ENCODE assay signal across 8 cellular contexts in the genomic region with DNA sequence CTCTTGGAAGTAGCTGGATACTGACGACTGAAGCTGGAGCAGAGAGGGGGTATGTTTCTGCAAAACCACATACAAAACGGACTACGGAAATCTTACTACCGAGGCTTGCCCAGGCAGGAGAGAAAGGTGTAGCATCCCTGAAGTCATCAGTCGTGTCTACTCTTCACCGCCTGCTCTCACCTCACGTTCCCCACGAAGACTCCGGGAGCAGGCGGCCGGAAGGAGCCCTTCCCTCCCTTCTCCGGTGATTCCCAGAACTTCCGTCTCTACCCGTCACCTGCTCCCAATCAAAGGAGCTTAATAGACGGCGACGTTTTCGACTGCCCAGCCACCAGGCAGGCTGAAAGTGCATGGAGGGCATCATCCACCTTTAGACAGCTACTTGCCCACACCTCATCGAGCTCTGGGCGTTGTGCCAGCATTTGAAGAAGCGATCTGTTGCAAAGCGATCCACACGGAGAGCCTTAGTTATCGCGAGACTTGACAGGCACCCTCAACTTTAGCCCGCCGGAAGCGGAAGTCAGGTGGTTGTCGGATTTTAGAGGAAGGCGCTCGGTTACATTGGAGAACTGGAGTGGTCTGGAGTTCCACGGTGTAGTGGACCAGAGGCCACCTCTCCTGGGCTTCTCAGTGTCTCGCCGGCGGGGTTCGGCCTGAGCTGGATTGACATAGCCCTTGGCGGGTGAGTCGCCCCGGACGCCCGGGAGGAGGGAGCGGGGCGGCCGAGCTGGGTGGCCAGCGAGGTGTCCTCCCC. TPM values are rescaled to one million over a fixed set of nuclear protein-coding genes. Genes with fewer than 3 reads are reported as not detected.
DNase-seq lines count a peak whose midpoint lies in the region; ATAC-seq and TF ChIP-seq lines count a peak whose summit lies in the region.

A gene (plus strand): TSS at position 523 of the 754 bp plus-strand sequence. CDS start 2,809 bp downstream, outside the sequence.

- H3K9me2 ChIP-seq in PC-3 (replicated peaks; ENCODE audit: low read length): no peaks in the 10 kb centered on the region

- BruUV-seq in PC-3 (replicated peaks; lab: Mats Ljungman, UMichigan): TSS peak; percentile 70

- TF ChIP-seq EP300 in Ishikawa (IDR thresholded peaks at IDR 0.05; ENCODE audit: borderline replicate concordance): no peak

- WGBS in esophagus, 2 donors: 2% methylated on average over 41 to 45 of the region's 45 CpGs

- peak within 1 kb of the TSS; percentile 90 for H3K4me2 ChIP-seq in PC-3 (ENCODE audit: low read length)

- ATAC-seq in GM21576 (IDR thresholded peaks at IDR 0.05; ENCODE audit: unreplicated experiment) (peak; percentile 98), PC-3 (peak; percentile 95)

- H3K36me3 ChIP-seq in PC-3 (ENCODE audit: low read depth, low read length) (peaks cover 8% of the 10 kb centered on the region), esophagus (ENCODE audit: control insufficient read depth in 2 of 2, insufficient read depth in 2 of 2, low read length in 1 of 2) (no peaks in the 10 kb centered on the region), mucosa of stomach (ENCODE audit: control insufficient read depth, insufficient read depth, low read length) (no peaks in the 10 kb centered on the region)

- H3K4me3 ChIP-seq in PC-3 (ENCODE audit: low read length) (peak within 1 kb of the TSS; percentile 96), esophagus (ENCODE audit: low read depth in 1 of 2, low read length in 2 of 2) (peak within 1 kb of the TSS; percentile 82 to 99), mucosa of stomach (ENCODE audit: low read length) (peak within 1 kb of the TSS; percentile 84)

- H3K27ac ChIP-seq in PC-3 (ENCODE audit: low read length) (peak within 1 kb of the TSS; percentile 44), esophagus (ENCODE audit: low read depth in 2 of 2, low read length in 1 of 2) (peak within 1 kb of the TSS; percentile 47 to 90)

- POLR2A ChIA-PET in PC-3 (lab: Charles Lee; ENCODE audit: unreplicated experiment): no interaction called here

- H3K9me3 ChIP-seq in PC-3 (ENCODE audit: low read length): no peaks in the 10 kb centered on the region
- H3K9me3 ChIP-seq in esophagus (ENCODE audit: control insufficient read depth in 2 of 2, insufficient read depth in 1 of 2, low read depth in 1 of 2, low read length in 1 of 2): no peaks in the 10 kb centered on the region
- no peaks in the 10 kb centered on the region for H3K9me3 ChIP-seq in mucosa of stomach (ENCODE audit: control insufficient read depth, low read length)

- peak within 1 kb of the TSS; percentile 88 for H3K9ac ChIP-seq in PC-3 (ENCODE audit: low read length)
- H3K9ac ChIP-seq in mucosa of stomach (ENCODE audit: low read length): peak within 1 kb of the TSS; percentile 84

- no peak for TF ChIP-seq CTCF in PC-3 (conservative IDR thresholded peaks at IDR 0.05; ENCODE audit: low read depth, low read length)

- DNase-seq in DMS153 (lab: John Stamatoyannopoulos, UW): peak; percentile 76
- peak; percentile 92 for DNase-seq in PC-3
- DNase-seq in activated T-cell treated with anti-CD3 and anti-CD28 coated beads, Interleukin-2, amount 50 U/mL, for 1 hour: peak; percentile 86
- DNase-seq in stimulated activated CD8-positive, alpha-beta memory T cell treated with anti-CD3 and anti-CD28 coated beads, Interleukin-7, amount 100 ng/mL, for 1 hour (ENCODE audit: low read depth in 2 of 2): peak; percentile 75 to 80

- no peak for TF ChIP-seq RAD21 in Ishikawa (IDR thresholded peaks at IDR 0.05; ENCODE audit: low read depth)

- no peaks in the 10 kb centered on the region for H3F3A ChIP-seq in PC-3 (ENCODE audit: low read length, unreplicated experiment)

- H3K4me1 ChIP-seq in PC-3 (ENCODE audit: insufficient read depth, low read length) (peaks cover 14% of the 10 kb centered on the region), esophagus (ENCODE audit: control insufficient read depth in 2 of 2, insufficient read depth in 2 of 2, low read length in 1 of 2) (peaks cover 0 to 5% of the 10 kb centered on the region in 2 donors), mucosa of stomach (ENCODE audit: control insufficient read depth, insufficient read depth, low read length) (peaks cover 5% of the 10 kb centered on the region)

- CTCF ChIA-PET in PC-3 (lab: Charles Lee): interaction anchor here (0.6 kb wide), 1 partner anchor 176 kb away, joined by 3 read pairs; no protein-coding TSS in a partner anchor

- H3K79me2 ChIP-seq in PC-3 (ENCODE audit: low read length): peaks cover 17% of the 10 kb centered on the region

- H3K27me3 ChIP-seq in PC-3 (ENCODE audit: low read length) (no peaks in the 10 kb centered on the region), esophagus (ENCODE audit: control insufficient read depth in 1 of 2, insufficient read depth in 2 of 2, low read length in 2 of 2) (no peaks in the 10 kb centered on the region), mucosa of stomach (ENCODE audit: control insufficient read depth, insufficient read depth, low read length) (no peaks in the 10 kb centered on the region)

- intact Hi-C loops in PC-3 (cut with micrococcal nuclease): loop anchor here (5.0 kb wide), 2 partner anchors 69 to 139 kb away; no protein-coding TSS in a partner anchor

- H2AFZ ChIP-seq in PC-3 (ENCODE audit: low read length): peak within 1 kb of the TSS; percentile 98

- H4K20me1 ChIP-seq in PC-3 (ENCODE audit: low read length): no peaks in the 10 kb centered on the region

TF ChIP-seq in Ishikawa, 13 proteins besides CTCF, POLR2A, EP300 and RAD21:
- TF ChIP-seq NFIC (IDR thresholded peaks at IDR 0.05): peak; percentile 73
- TF ChIP-seq YY1 (IDR thresholded peaks at IDR 0.05; ENCODE audit: low read depth): no peak
- no peak for TF ChIP-seq ZBTB7A (IDR thresholded peaks at IDR 0.05; ENCODE audit: low read depth)
- TF ChIP-seq TEAD4 (IDR thresholded peaks at IDR 0.05): no peak
- no peak for TF ChIP-seq CEBPB (IDR thresholded peaks at IDR 0.05)
- no peak; the same call in none of the 2 replicates for TF ChIP-seq TAF1 (IDR thresholded peaks at IDR 0.05; ENCODE audit: low read depth)
- TF ChIP-seq, protein P1, sequence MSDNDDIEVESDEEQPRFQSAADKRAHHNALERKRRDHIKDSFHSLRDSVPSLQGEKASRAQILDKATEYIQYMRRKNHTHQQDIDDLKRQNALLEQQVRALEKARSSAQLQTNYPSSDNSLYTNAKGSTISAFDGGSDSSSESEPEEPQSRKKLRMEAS (IDR thresholded peaks at IDR 0.05): peak; percentile 100
- TF ChIP-seq, protein P2, sequence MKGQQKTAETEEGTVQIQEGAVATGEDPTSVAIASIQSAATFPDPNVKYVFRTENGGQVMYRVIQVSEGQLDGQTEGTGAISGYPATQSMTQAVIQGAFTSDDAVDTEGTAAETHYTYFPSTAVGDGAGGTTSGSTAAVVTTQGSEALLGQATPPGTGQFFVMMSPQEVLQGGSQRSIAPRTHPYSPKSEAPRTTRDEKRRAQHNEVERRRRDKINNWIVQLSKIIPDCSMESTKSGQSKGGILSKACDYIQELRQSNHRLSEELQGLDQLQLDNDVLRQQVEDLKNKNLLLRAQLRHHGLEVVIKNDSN (IDR thresholded peaks at IDR 0.05): peak; percentile 82
- TF ChIP-seq TCF12 (IDR thresholded peaks at IDR 0.05; ENCODE audit: low read depth): no peak
- TF ChIP-seq CREB1 (IDR thresholded peaks at IDR 0.05; ENCODE audit: low read depth): no peak
- TF ChIP-seq EGR1 (IDR thresholded peaks at IDR 0.05): no peak
- TF ChIP-seq, protein P3, sequence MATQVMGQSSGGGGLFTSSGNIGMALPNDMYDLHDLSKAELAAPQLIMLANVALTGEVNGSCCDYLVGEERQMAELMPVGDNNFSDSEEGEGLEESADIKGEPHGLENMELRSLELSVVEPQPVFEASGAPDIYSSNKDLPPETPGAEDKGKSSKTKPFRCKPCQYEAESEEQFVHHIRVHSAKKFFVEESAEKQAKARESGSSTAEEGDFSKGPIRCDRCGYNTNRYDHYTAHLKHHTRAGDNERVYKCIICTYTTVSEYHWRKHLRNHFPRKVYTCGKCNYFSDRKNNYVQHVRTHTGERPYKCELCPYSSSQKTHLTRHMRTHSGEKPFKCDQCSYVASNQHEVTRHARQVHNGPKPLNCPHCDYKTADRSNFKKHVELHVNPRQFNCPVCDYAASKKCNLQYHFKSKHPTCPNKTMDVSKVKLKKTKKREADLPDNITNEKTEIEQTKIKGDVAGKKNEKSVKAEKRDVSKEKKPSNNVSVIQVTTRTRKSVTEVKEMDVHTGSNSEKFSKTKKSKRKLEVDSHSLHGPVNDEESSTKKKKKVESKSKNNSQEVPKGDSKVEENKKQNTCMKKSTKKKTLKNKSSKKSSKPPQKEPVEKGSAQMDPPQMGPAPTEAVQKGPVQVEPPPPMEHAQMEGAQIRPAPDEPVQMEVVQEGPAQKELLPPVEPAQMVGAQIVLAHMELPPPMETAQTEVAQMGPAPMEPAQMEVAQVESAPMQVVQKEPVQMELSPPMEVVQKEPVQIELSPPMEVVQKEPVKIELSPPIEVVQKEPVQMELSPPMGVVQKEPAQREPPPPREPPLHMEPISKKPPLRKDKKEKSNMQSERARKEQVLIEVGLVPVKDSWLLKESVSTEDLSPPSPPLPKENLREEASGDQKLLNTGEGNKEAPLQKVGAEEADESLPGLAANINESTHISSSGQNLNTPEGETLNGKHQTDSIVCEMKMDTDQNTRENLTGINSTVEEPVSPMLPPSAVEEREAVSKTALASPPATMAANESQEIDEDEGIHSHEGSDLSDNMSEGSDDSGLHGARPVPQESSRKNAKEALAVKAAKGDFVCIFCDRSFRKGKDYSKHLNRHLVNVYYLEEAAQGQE (IDR thresholded peaks at IDR 0.05; ENCODE audit: low read depth): no peak

RNA-seq across cellular contexts. Expression of the gene that starts here (rescaled TPM):
- total RNA-seq in PC-3 (2014; rRNA removed): 33.6 and 43.8 TPM in 2 replicates
- 10 to 100 TPM; 26.3 to 28.2 TPM for polyA plus RNA-seq in esophagus

Comparison
In these comparisons a context has a peak if more than half of its experiments do, and no peak if none do; other contexts are left out.
1. Peak in every context shown above with its lines: DNase-seq, ATAC-seq, H3K4me3 ChIP-seq and H3K27ac ChIP-seq.